ENCODE assay signal across 22 cellular contexts in genomic region chr1:228270032-228270431, GRCh38.
A peak's percentile ranks its signal among the peaks of the same experiment; 100 is the strongest.
DNase-seq lines count a peak whose midpoint lies in the region; FAIRE-seq and TF ChIP-seq lines count a peak whose summit lies in the region.
"Had no signal": no experiment of that assay in that cellular context is flagged by ENCODE, and none has a peak within 500 bp of the region (broad histone marks: within the 10 kb centered on the region; RNA-seq: fewer than 3 reads in every experiment).

No MANE protein-coding gene starts in this region.

- H3K27ac ChIP-seq in AG04450 (ENCODE audit: low read depth, low read length): peak overlapping the region; percentile 34
- H3K27ac ChIP-seq in colonic mucosa: no peak overlapping the region
- H3K27ac ChIP-seq in sigmoid colon: no peak overlapping the region

- DNase-seq in AG04450 (ENCODE audit: low read depth, low spot score) (no peak), HS-5 (ENCODE audit: low read depth) (peak; percentile 33), colonic mucosa (peak; percentile 1), kidney tubule cell (ENCODE audit: low spot score) (peak; percentile 56), D721Med (ENCODE audit: insufficient read length, low spot score) (no peak), sigmoid colon (no peak), MCF 10A (ENCODE audit: unreplicated experiment) (no peak), NCI-H1092 (lab: John Stamatoyannopoulos, UW) (no peak)
- DNase-seq: activated CD4-positive, alpha-beta memory T cell treated with anti-CD3 and anti-CD28 coated beads, Interleukin-2, amount 10 ng/mL, durations not matched to agents 7 days and 5 days; activated T-cell treated with anti-CD3 and anti-CD28 coated beads, Interleukin-2, amount 50 U/mL, for 48 hours; hippocampal formation; KBM-7; midbrain; NCI-H1048; NCI-H2081 treated with DMSO at 0.1 percent for 48 hours; NCI-H524 treated with DMSO at 0.1 percent for 48 hours; retina; SIG-M5; T-helper 17 cell had no signal

- H3K9ac ChIP-seq in colonic mucosa (ENCODE audit: low read depth in 2 of 2, low read length in 2 of 2): no peak overlapping the region

- H3K27me3 ChIP-seq in AG04450 (ENCODE audit: control insufficient read depth, insufficient read depth, low read length): no peaks in the 10 kb centered on the region
- no peaks in the 10 kb centered on the region for H3K27me3 ChIP-seq in colonic mucosa
- no peaks in the 10 kb centered on the region for H3K27me3 ChIP-seq in sigmoid colon

- TF ChIP-seq EP300 in sigmoid colon (IDR thresholded peaks at IDR 0.05): no peak

- H3K9me3 ChIP-seq in AG04450 (ENCODE audit: control insufficient read depth, insufficient read depth, low read length) (no peaks in the 10 kb centered on the region; the same call in 1 of the 2 replicates), colonic mucosa (no peaks in the 10 kb centered on the region), sigmoid colon (no peaks in the 10 kb centered on the region)

- POLR2A ChIA-PET in AG04450 (lab: Yijun Ruan, JAX): interaction anchor here (0.6 kb wide), 1 partner anchor 105 kb away, joined by 3 read pairs; no protein-coding TSS in a partner anchor
- POLR2A ChIA-PET in MCF 10A (lab: Yijun Ruan, JAX): no interaction called here

- H3K4me1 ChIP-seq in colonic mucosa (no peaks in the 10 kb centered on the region), sigmoid colon (peaks cover 0 to 13% (median 8%) of the 10 kb centered on the region in 4 donors)

- H3K4me3 ChIP-seq in AG04450 (ENCODE audit: low read depth, low read length) (no peak overlapping the region), colonic mucosa (no peak overlapping the region), sigmoid colon (no peak overlapping the region)

- TF ChIP-seq POLR2A in sigmoid colon (IDR thresholded peaks at IDR 0.05): no peak

- TF ChIP-seq CTCF in AG04450 (IDR thresholded peaks at IDR 0.05; ENCODE audit: low read depth, low read length): no peak
- no peak for TF ChIP-seq CTCF in colonic mucosa (IDR thresholded peaks at IDR 0.05)
- no peak for TF ChIP-seq CTCF in D721Med (IDR thresholded peaks at IDR 0.05; ENCODE audit: insufficient read depth, missing control alignments)
- no peak for TF ChIP-seq CTCF in sigmoid colon (IDR thresholded peaks at IDR 0.05)
- no peak for TF ChIP-seq CTCF in MCF 10A (IDR thresholded peaks at IDR 0.05; ENCODE audit: unreplicated experiment)

- no TSS peak for BruUV-seq in MCF 10A (replicated peaks; lab: Mats Ljungman, UMichigan)

- no peaks in the 10 kb centered on the region for H3K4me1 Mint-ChIP-seq in MCF 10A (ENCODE audit: insufficient read depth, unreplicated experiment)

- intact Hi-C loops in colonic mucosa (cut with DNase I): no loop called here
- intact Hi-C loops in sigmoid colon (cut with DNase I): loop anchor here (10.0 kb wide), 1 partner anchor 135 kb away; no protein-coding TSS in a partner anchor
- intact Hi-C loops in MCF 10A (cut with micrococcal nuclease): no loop called here

- no peaks in the 10 kb centered on the region for H3K27me3 Mint-ChIP-seq in MCF 10A (ENCODE audit: insufficient read depth, unreplicated experiment)
- H3K27me3 Mint-ChIP-seq: activated CD4-positive, alpha-beta memory T cell treated with anti-CD3 and anti-CD28 coated beads, Interleukin-2, amount 10 ng/mL, durations not matched to agents 7 days and 5 days; stimulated activated naive CD8-positive, alpha-beta T cell treated with anti-CD3 and anti-CD28 coated beads, Interleukin-15, Interleukin-2, amounts not matched to agents 100 ng/mL and 50 ng/mL, for 24 hours; T-helper 17 cell had no signal

- H3K4me3 Mint-ChIP-seq in MCF 10A (ENCODE audit: unreplicated experiment): no peak overlapping the region
- H3K4me3 Mint-ChIP-seq: activated CD4-positive, alpha-beta memory T cell treated with anti-CD3 and anti-CD28 coated beads, Interleukin-2, amount 10 ng/mL, durations not matched to agents 7 days and 5 days; H9; stimulated activated naive CD8-positive, alpha-beta T cell treated with anti-CD3 and anti-CD28 coated beads, Interleukin-15, Interleukin-2, amounts not matched to agents 100 ng/mL and 50 ng/mL, for 24 hours; T-helper 17 cell had no signal

- FAIRE-seq in D721Med (lab: Jason Lieb, UNC): no peak

- no peaks in the 10 kb centered on the region for H3K9me3 Mint-ChIP-seq in MCF 10A (ENCODE audit: unreplicated experiment)
- H3K9me3 Mint-ChIP-seq: activated CD4-positive, alpha-beta memory T cell treated with anti-CD3 and anti-CD28 coated beads, Interleukin-2, amount 10 ng/mL, durations not matched to agents 7 days and 5 days; activated naive CD4-positive, alpha-beta T cell treated with anti-CD3 and anti-CD28 coated beads, Interleukin-2, amount 50 U/mL, for 72 hours; H9; stimulated activated naive CD8-positive, alpha-beta T cell treated with anti-CD3 and anti-CD28 coated beads, Interleukin-15, Interleukin-2, amounts not matched to agents 100 ng/mL and 50 ng/mL, for 24 hours had no signal

- no peaks in the 10 kb centered on the region for H3K36me3 Mint-ChIP-seq in MCF 10A (ENCODE audit: insufficient read depth, unreplicated experiment)
- H3K36me3 Mint-ChIP-seq: activated naive CD4-positive, alpha-beta T cell treated with anti-CD3 and anti-CD28 coated beads, Interleukin-2, amount 50 U/mL, for 72 hours had no signal

- WGBS in sigmoid colon, 2 donors: 85 to 87% methylated on average over 1 of the region's 1 CpG

- CTCF ChIA-PET in AG04450 (lab: Charles Lee): interaction anchor here (0.6 kb wide), 1 partner anchor 34 kb away, joined by 4 read pairs; no protein-coding TSS in a partner anchor
- CTCF ChIA-PET in MCF 10A (lab: Yijun Ruan, JAX): interaction anchor here (0.6 kb wide), 3 partner anchors 8 to 125 kb away, joined by 3 read pairs; no protein-coding TSS in a partner anchor

- no peak overlapping the region for H3K27ac Mint-ChIP-seq in MCF 10A (ENCODE audit: low read depth, unreplicated experiment)
- H3K27ac Mint-ChIP-seq: activated CD4-positive, alpha-beta memory T cell treated with anti-CD3 and anti-CD28 coated beads, Interleukin-2, amount 10 ng/mL, durations not matched to agents 7 days and 5 days; activated naive CD4-positive, alpha-beta T cell treated with anti-CD3 and anti-CD28 coated beads, Interleukin-2, amount 50 U/mL, for 72 hours; H9; stimulated activated naive CD8-positive, alpha-beta T cell treated with anti-CD3 and anti-CD28 coated beads, Interleukin-15, Interleukin-2, amounts not matched to agents 100 ng/mL and 50 ng/mL, for 24 hours; T-helper 17 cell had no signal

- H3K36me3 ChIP-seq in colonic mucosa (no peaks in the 10 kb centered on the region), sigmoid colon (peaks cover 0 to 15% (median 0%) of the 10 kb centered on the region in 4 donors)

Comparison
In these comparisons a context has a peak if more than half of its experiments do, and no peak if none do; other contexts are left out.
1. DNase-seq: peak in HS-5 (single experiment), colonic mucosa (single experiment) and kidney tubule cell (single experiment); none in AG04450 (single experiment), D721Med (single experiment), sigmoid colon (single experiment), MCF 10A (single experiment) and NCI-H1092 (single experiment).